22 cellular contexts compared by ENCODE assay signal in the genomic region with DNA sequence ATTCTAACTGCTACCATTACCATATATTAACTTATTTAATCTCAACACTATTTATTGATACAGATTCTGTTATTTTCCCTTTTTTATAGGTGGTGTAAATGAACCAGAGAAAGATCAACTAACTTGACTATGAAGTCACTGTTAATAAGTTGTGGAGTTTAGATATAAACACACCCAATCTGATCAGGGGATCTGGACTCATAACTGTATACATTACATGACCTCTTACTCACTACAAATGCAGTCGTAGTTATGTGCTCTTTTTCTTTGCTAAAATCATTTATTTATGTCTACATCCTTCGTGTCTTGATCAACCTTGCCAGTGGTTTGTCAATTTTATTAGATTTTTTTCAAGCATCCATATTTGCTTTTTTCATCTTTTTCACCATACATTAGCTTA.
"Had no signal": no experiment of that assay in that cellular context is flagged by ENCODE, and none has a peak within 500 bp of the region (broad histone marks: within the 10 kb centered on the region; RNA-seq: fewer than 3 reads in every experiment).

No MANE protein-coding gene starts in this region.

- H3K4me3 ChIP-seq: colonic mucosa, esophagus squamous epithelium, gastroesophageal sphincter, heart left ventricle, hepatocyte, left lung, lower lobe of right lung had no signal

- H2AFZ ChIP-seq: hepatocyte had no signal

- H3K79me2 ChIP-seq: hepatocyte had no signal

- H3K4me1 ChIP-seq: colonic mucosa, esophagus squamous epithelium, foreskin keratinocyte, gastroesophageal sphincter, heart left ventricle, left lung, lower lobe of right lung had no signal

- H3K36me3 ChIP-seq: colonic mucosa, esophagus squamous epithelium, gastroesophageal sphincter, heart left ventricle, left lung, lower lobe of right lung had no signal

- H3K27ac ChIP-seq: colonic mucosa, epithelial cell of prostate, esophagus squamous epithelium, foreskin keratinocyte, gastroesophageal sphincter, heart left ventricle, hepatocyte, left lung, lower lobe of right lung had no signal

- H3K27me3 ChIP-seq: colonic mucosa, esophagus squamous epithelium, foreskin keratinocyte, gastroesophageal sphincter, heart left ventricle, hepatocyte, left lung had no signal

- H3K9me3 ChIP-seq: colonic mucosa, esophagus squamous epithelium, left lung, lower lobe of right lung had no signal

- ATAC-seq: effector memory CD8-positive, alpha-beta T cell; esophagus mucosa; foreskin keratinocyte; gastroesophageal sphincter; heart left ventricle; left cardiac atrium; left lung; left ventricle myocardium superior; lower lobe of right lung; naive thymus-derived CD4-positive, alpha-beta T cell had no signal

- DNase-seq: colonic mucosa; cortex of kidney; effector CD8-positive, alpha-beta T cell; effector memory CD8-positive, alpha-beta T cell; endodermal cell; erythroblast; esophagus squamous epithelium; foreskin keratinocyte; heart left ventricle; hypothalamus; immature natural killer cell; left cardiac atrium; left lung; left ventricle myocardium superior; lower lobe of right lung; mesendoderm; midbrain; naive thymus-derived CD4-positive, alpha-beta T cell had no signal

- H3K4me2 ChIP-seq: hepatocyte had no signal
